In genomic region chr18:8732442-8733360, GRCh38 we compare ENCODE assay signal across 17 cellular contexts.
"Had no signal": no experiment of that assay in that cellular context is flagged by ENCODE, and none has a peak within 500 bp of the region (broad histone marks: within the 10 kb centered on the region; RNA-seq: fewer than 3 reads in every experiment).

No MANE protein-coding gene starts in this region.

- H3K4me1 Mint-ChIP-seq: central memory CD8-positive, alpha-beta T cell; stimulated activated naive CD8-positive, alpha-beta T cell treated with anti-CD3 and anti-CD28 coated beads, Interleukin-15, amount 100 ng/mL, for 72 hours had no signal

- H3K9me3 ChIP-seq: testis, uterus had no signal

- DNase-seq: activated CD4-positive, alpha-beta memory T cell treated with anti-CD3 and anti-CD28 coated beads for 36 hours; activated CD4-positive, alpha-beta T cell treated with anti-CD3 and anti-CD28 coated beads for 1 hour; activated naive CD4-positive, alpha-beta T cell treated with Interleukin-2 at 50 U/mL for 16 hours; left colon; nucleus accumbens; stimulated activated CD4-positive, alpha-beta T cell treated with anti-CD3 and anti-CD28 coated beads, Interleukin-4, amount 100 ng/mL, for 1 hour; stimulated activated CD8-positive, alpha-beta memory T cell treated with anti-CD3 and anti-CD28 coated beads, Interleukin-4, amount 100 ng/mL, for 48 hours; stimulated activated naive CD8-positive, alpha-beta T cell treated with anti-CD3 and anti-CD28 coated beads, Interleukin-15, amount 100 ng/mL, for 72 hours; SW 1271; testis; uterus had no signal

- H3K4me3 ChIP-seq: lung, testis, uterus had no signal

- H3K36me3 Mint-ChIP-seq: activated CD4-positive, alpha-beta memory T cell treated with anti-CD3 and anti-CD28 coated beads for 36 hours; natural killer cell treated with Interleukin-12 subunit alpha and Interleukin-12 subunit beta and Interleukin-15 and Interleukin-18, amount 100 ng/mL, for 72 hours had no signal

- H3K27ac Mint-ChIP-seq: activated CD4-positive, alpha-beta memory T cell treated with anti-CD3 and anti-CD28 coated beads for 36 hours; dendritic cell treated with granulocyte-macrophage colony-stimulating factor and Interleukin-4, amounts not matched to agents 40 ng/mL and 50 ng/mL, for 4 days; natural killer cell treated with Interleukin-12 subunit alpha and Interleukin-12 subunit beta and Interleukin-15 and Interleukin-18, amount 100 ng/mL, for 72 hours; stimulated activated naive CD8-positive, alpha-beta T cell treated with anti-CD3 and anti-CD28 coated beads, Interleukin-15, amount 100 ng/mL, for 72 hours; T-helper 2 cell treated with Interferon-gamma antibody and Interleukin-4, amounts not matched to agents 5 μg/mL and 100 μg/mL, for 36 hours had no signal

- H3K27me3 ChIP-seq: testis, uterus had no signal

- ATAC-seq: esophagus mucosa; left colon; natural killer cell treated with Interleukin-12 subunit alpha and Interleukin-12 subunit beta and Interleukin-15 and Interleukin-18, amount 100 ng/mL, for 72 hours; stimulated activated naive CD8-positive, alpha-beta T cell treated with anti-CD3 and anti-CD28 coated beads, Interleukin-15, amount 100 ng/mL, for 72 hours had no signal

- H3K9me3 Mint-ChIP-seq: activated CD4-positive, alpha-beta memory T cell treated with anti-CD3 and anti-CD28 coated beads for 36 hours; central memory CD8-positive, alpha-beta T cell; dendritic cell treated with granulocyte-macrophage colony-stimulating factor and Interleukin-4, amounts not matched to agents 40 ng/mL and 50 ng/mL, for 4 days; natural killer cell treated with Interleukin-12 subunit alpha and Interleukin-12 subunit beta and Interleukin-15 and Interleukin-18, amount 100 ng/mL, for 72 hours; stimulated activated naive CD8-positive, alpha-beta T cell treated with anti-CD3 and anti-CD28 coated beads, Interleukin-15, amount 100 ng/mL, for 72 hours; T-helper 2 cell treated with Interferon-gamma antibody and Interleukin-4, amounts not matched to agents 5 μg/mL and 100 μg/mL, for 36 hours had no signal

- H3K4me3 Mint-ChIP-seq: activated CD4-positive, alpha-beta memory T cell treated with anti-CD3 and anti-CD28 coated beads for 36 hours; central memory CD8-positive, alpha-beta T cell; dendritic cell treated with granulocyte-macrophage colony-stimulating factor and Interleukin-4, amounts not matched to agents 40 ng/mL and 50 ng/mL, for 4 days; natural killer cell treated with Interleukin-12 subunit alpha and Interleukin-12 subunit beta and Interleukin-15 and Interleukin-18, amount 100 ng/mL, for 72 hours; stimulated activated naive CD8-positive, alpha-beta T cell treated with anti-CD3 and anti-CD28 coated beads, Interleukin-15, amount 100 ng/mL, for 72 hours; T-helper 2 cell treated with Interferon-gamma antibody and Interleukin-4, amounts not matched to agents 5 μg/mL and 100 μg/mL, for 36 hours had no signal

- H3K27ac ChIP-seq: testis, uterus had no signal

- H3K36me3 ChIP-seq: uterus had no signal
